Comparison of ENCODE assay signal across 8 cellular contexts in the genomic region with DNA sequence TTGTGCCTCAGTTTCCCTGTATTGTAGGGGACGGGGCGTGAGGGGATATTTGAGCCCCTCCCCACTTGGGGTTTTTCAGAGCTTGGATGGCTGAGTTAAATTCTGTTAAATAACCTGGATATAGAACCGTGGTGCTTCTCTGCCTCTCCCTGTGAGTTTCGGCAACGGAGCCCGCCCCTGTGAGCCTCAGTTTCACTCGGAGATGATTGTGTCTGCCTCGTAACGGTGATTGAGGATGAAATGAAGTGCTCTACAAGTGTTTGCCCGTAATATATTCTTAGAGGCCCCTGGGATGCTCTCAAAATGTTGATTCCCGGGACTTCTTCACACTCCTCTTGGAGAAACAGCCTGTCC. TPM values are rescaled to one million over a fixed set of nuclear protein-coding genes. Genes with fewer than 3 reads are reported as not detected.
A peak's percentile ranks its signal among the peaks of the same experiment; 100 is the strongest.
DNase-seq lines count a peak whose midpoint lies in the region; ATAC-seq and TF ChIP-seq lines count a peak whose summit lies in the region.

No MANE protein-coding gene starts in this region.

- no peak for TF ChIP-seq POLR2A in NB4 (IDR thresholded peaks at IDR 0.05; ENCODE audit: extremely low read depth, insufficient read length)

- H3K4me3 ChIP-seq in NB4 (ENCODE audit: low read depth, low read length) = peak overlapping the region; percentile 90

- H3K9me3 Mint-ChIP-seq in CD4-positive, alpha-beta T cell = no peaks in the 10 kb centered on the region
- H3K9me3 Mint-ChIP-seq in dendritic cell treated with granulocyte-macrophage colony-stimulating factor and Interleukin-4, amounts not matched to agents 40 ng/mL and 50 ng/mL, for 4 days = no peaks in the 10 kb centered on the region
- H3K9me3 Mint-ChIP-seq in natural killer cell treated with Interleukin-12 subunit alpha and Interleukin-12 subunit beta and Interleukin-15 and Interleukin-18, amount 100 ng/mL, for 72 hours = no peaks in the 10 kb centered on the region

- CTCF ChIA-PET in CD4-positive, alpha-beta T cell (lab: Charles Lee) = interaction anchor here (1.0 to 3.0 kb wide), 5 partner anchors 14 to 107 kb away, joined by 3 to 12 read pairs (median 4); a partner anchor contains a TSS

- H3K4me1 Mint-ChIP-seq in CD4-positive, alpha-beta T cell (ENCODE audit: low read depth) = peaks cover 26% of the 10 kb centered on the region
- H3K4me1 Mint-ChIP-seq in dendritic cell treated with granulocyte-macrophage colony-stimulating factor and Interleukin-4, amounts not matched to agents 40 ng/mL and 50 ng/mL, for 4 days (ENCODE audit: low read depth) = peaks cover 24% of the 10 kb centered on the region
- peaks cover 11 to 14% of the 10 kb centered on the region in 2 donors for H3K4me1 Mint-ChIP-seq in natural killer cell treated with Interleukin-12 subunit alpha and Interleukin-12 subunit beta and Interleukin-15 and Interleukin-18, amount 100 ng/mL, for 72 hours (ENCODE audit: low read depth in 2 of 2)

- no peak for DNase-seq in CD4-positive, alpha-beta T cell
- DNase-seq in NB4 (ENCODE audit: low read depth) (no peak), NCI-H69 (lab: John Stamatoyannopoulos, UW) (no peak), HUDEP-2 (lab: John Stamatoyannopoulos, UW; ENCODE audit: unreplicated experiment in 76 of 76) (no peak), GM10266 (ENCODE audit: extremely low spot score) (no peak)
- DNase-seq in natural killer cell treated with Interleukin-12 subunit alpha and Interleukin-12 subunit beta and Interleukin-15 and Interleukin-18, amount 100 ng/mL, for 72 hours (ENCODE audit: low spot score) = no peak

- ATAC-seq in CD4-positive, alpha-beta T cell (ENCODE audit: poor library complexity) = no peak
- no peak for ATAC-seq in natural killer cell treated with Interleukin-12 subunit alpha and Interleukin-12 subunit beta and Interleukin-15 and Interleukin-18, amount 100 ng/mL, for 72 hours
- no peak for ATAC-seq in GM21423 (IDR thresholded peaks at IDR 0.05; ENCODE audit: unreplicated experiment)

- H3K27me3 ChIP-seq in CD4-positive, alpha-beta T cell (ENCODE audit: control insufficient read depth, insufficient read depth, low read length) = no peaks in the 10 kb centered on the region

- peak overlapping the region; percentile 98 for H3K27ac Mint-ChIP-seq in CD4-positive, alpha-beta T cell
- peak overlapping the region; percentile 89 for H3K27ac Mint-ChIP-seq in dendritic cell treated with granulocyte-macrophage colony-stimulating factor and Interleukin-4, amounts not matched to agents 40 ng/mL and 50 ng/mL, for 4 days
- peak overlapping the region; percentile 81 to 97 for H3K27ac Mint-ChIP-seq in natural killer cell treated with Interleukin-12 subunit alpha and Interleukin-12 subunit beta and Interleukin-15 and Interleukin-18, amount 100 ng/mL, for 72 hours

- intact Hi-C loops in CD4-positive, alpha-beta T cell (cut with DNase I, micrococcal nuclease) = loop anchor here in 1 of 2 experiments (2.0 kb wide), 1 partner anchor 37 kb away; no protein-coding TSS in a partner anchor
- intact Hi-C loops in dendritic cell treated with granulocyte-macrophage colony-stimulating factor and Interleukin-4, amounts not matched to agents 40 ng/mL and 50 ng/mL, for 4 days (cut with micrococcal nuclease) = no loop called here

- TF ChIP-seq CTCF in CD4-positive, alpha-beta T cell (IDR thresholded peaks at IDR 0.05) = no peak
- no peak for TF ChIP-seq CTCF in NB4 (IDR thresholded peaks at IDR 0.05; ENCODE audit: low read depth, low read length)
- no peak for TF ChIP-seq CTCF in GM10266 (IDR thresholded peaks at IDR 0.05; ENCODE audit: control insufficient read depth, insufficient read depth, low read depth, missing control alignments)

- POLR2A ChIA-PET in CD4-positive, alpha-beta T cell (lab: Charles Lee) = interaction anchor here (0.9 to 4.3 kb wide), 16 partner anchors 9 to 361 kb away, joined by 3 to 87 read pairs (median 6); a partner anchor contains a TSS

- no peaks in the 10 kb centered on the region for H3K9me3 ChIP-seq in CD4-positive, alpha-beta T cell (ENCODE audit: control insufficient read depth, low read length)

- H3K36me3 Mint-ChIP-seq in CD4-positive, alpha-beta T cell (ENCODE audit: low read depth) = peaks cover 32% of the 10 kb centered on the region
- H3K36me3 Mint-ChIP-seq in dendritic cell treated with granulocyte-macrophage colony-stimulating factor and Interleukin-4, amounts not matched to agents 40 ng/mL and 50 ng/mL, for 4 days (ENCODE audit: low read depth) = peaks cover 39% of the 10 kb centered on the region
- no peaks in the 10 kb centered on the region for H3K36me3 Mint-ChIP-seq in natural killer cell treated with Interleukin-12 subunit alpha and Interleukin-12 subunit beta and Interleukin-15 and Interleukin-18, amount 100 ng/mL, for 72 hours

- H3K27ac ChIP-seq in CD4-positive, alpha-beta T cell (ENCODE audit: low read depth, low read length) = peak overlapping the region; percentile 94

- H3K27me3 Mint-ChIP-seq in CD4-positive, alpha-beta T cell = no peaks in the 10 kb centered on the region
- no peaks in the 10 kb centered on the region for H3K27me3 Mint-ChIP-seq in dendritic cell treated with granulocyte-macrophage colony-stimulating factor and Interleukin-4, amounts not matched to agents 40 ng/mL and 50 ng/mL, for 4 days
- no peaks in the 10 kb centered on the region for H3K27me3 Mint-ChIP-seq in natural killer cell treated with Interleukin-12 subunit alpha and Interleukin-12 subunit beta and Interleukin-15 and Interleukin-18, amount 100 ng/mL, for 72 hours

- peak overlapping the region; percentile 94 for H3K4me3 Mint-ChIP-seq in CD4-positive, alpha-beta T cell
- H3K4me3 Mint-ChIP-seq in dendritic cell treated with granulocyte-macrophage colony-stimulating factor and Interleukin-4, amounts not matched to agents 40 ng/mL and 50 ng/mL, for 4 days = peak overlapping the region; percentile 83
- H3K4me3 Mint-ChIP-seq in natural killer cell treated with Interleukin-12 subunit alpha and Interleukin-12 subunit beta and Interleukin-15 and Interleukin-18, amount 100 ng/mL, for 72 hours = peak overlapping the region; percentile 87

RNA-seq across cellular contexts. Expression of a gene that starts 0.5 kb away (rescaled TPM):
- total RNA-seq in CD4-positive, alpha-beta T cell = 10 to 100 TPM; 64.2 to 66.9 TPM
- total RNA-seq in natural killer cell treated with Interleukin-12 subunit alpha and Interleukin-12 subunit beta and Interleukin-15 and Interleukin-18, amount 100 ng/mL, for 72 hours = 100 to 1,000 TPM; 105 to 144 TPM

RNA-seq across cellular contexts. Expression of a gene that starts 13.5 kb away (rescaled TPM):
- 1,000 to 10,000 TPM; 2,255 to 2,378 TPM for total RNA-seq in CD4-positive, alpha-beta T cell
- 1,000 to 10,000 TPM; 1,148 to 1,390 TPM for total RNA-seq in natural killer cell treated with Interleukin-12 subunit alpha and Interleukin-12 subunit beta and Interleukin-15 and Interleukin-18, amount 100 ng/mL, for 72 hours

RNA-seq across cellular contexts. Expression of a gene that starts 14.8 kb away (rescaled TPM):
- total RNA-seq in CD4-positive, alpha-beta T cell = 100 to 1,000 TPM; 147 to 152 TPM
- 100 to 1,000 TPM; 199 to 208 TPM for total RNA-seq in natural killer cell treated with Interleukin-12 subunit alpha and Interleukin-12 subunit beta and Interleukin-15 and Interleukin-18, amount 100 ng/mL, for 72 hours

RNA-seq across cellular contexts. Expression of a gene that starts 30.4 kb away (rescaled TPM):
- 10 to 100 TPM; 88.4 to 88.9 TPM for total RNA-seq in CD4-positive, alpha-beta T cell
- 100 to 1,000 TPM in 1 of 2 donors, 10 to 100 TPM in 1; 81.5 to 104 TPM for total RNA-seq in natural killer cell treated with Interleukin-12 subunit alpha and Interleukin-12 subunit beta and Interleukin-15 and Interleukin-18, amount 100 ng/mL, for 72 hours

RNA-seq across cellular contexts. Expression of a gene that starts 36.3 kb away (rescaled TPM):
- total RNA-seq in CD4-positive, alpha-beta T cell = 10 to 100 TPM; 46.2 to 46.8 TPM
- total RNA-seq in natural killer cell treated with Interleukin-12 subunit alpha and Interleukin-12 subunit beta and Interleukin-15 and Interleukin-18, amount 100 ng/mL, for 72 hours = 10 to 100 TPM; 52.3 to 75.2 TPM
